1 cellular context compared by ENCODE assay signal in genomic region chr11:797300-798092, GRCh38.
TF ChIP-seq lines count a peak whose summit lies in the region.

No MANE protein-coding gene starts in this region.

TF ChIP-seq in endothelial cell of umbilical vein, 7 proteins besides CTCF, POLR2A, EP300 and RAD21:
- TF ChIP-seq FOS (IDR thresholded peaks at IDR 0.05; ENCODE audit: borderline replicate concordance, insufficient read depth, low read length) (no peak), MAX (IDR thresholded peaks at IDR 0.05; ENCODE audit: insufficient read depth, insufficient read length) (peak; percentile 82)
